In the genomic region with DNA sequence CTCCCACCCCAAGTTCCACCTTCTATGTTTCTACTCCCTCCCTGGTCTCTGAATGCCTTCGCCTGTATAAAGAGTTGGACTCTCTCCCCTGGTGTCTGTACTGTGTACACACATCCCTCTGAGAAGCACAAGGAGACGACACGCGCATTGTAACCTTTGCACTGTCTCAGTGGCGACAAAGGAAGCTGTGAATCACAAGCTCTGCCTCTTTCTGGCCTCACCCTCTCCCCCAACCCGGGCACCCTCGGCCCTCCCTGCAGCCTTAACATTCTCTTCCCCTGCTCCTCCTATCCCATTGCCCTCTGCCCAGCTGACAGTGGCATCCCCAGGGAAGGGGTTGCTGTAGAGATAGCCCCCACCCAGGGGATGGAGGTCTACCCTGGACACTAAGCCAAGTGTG, we compare ENCODE assay signal across 1 cellular context.
TF ChIP-seq lines count a peak whose summit lies in the region.

No MANE protein-coding gene starts in this region.

TF ChIP-seq in IMR-90, 13 proteins besides CTCF, POLR2A, EP300 and RAD21:
- TF ChIP-seq MAFK (IDR thresholded peaks at IDR 0.05; ENCODE audit: low read depth, low read length): no peak
